1 cellular context compared by ENCODE assay signal in the genomic region with DNA sequence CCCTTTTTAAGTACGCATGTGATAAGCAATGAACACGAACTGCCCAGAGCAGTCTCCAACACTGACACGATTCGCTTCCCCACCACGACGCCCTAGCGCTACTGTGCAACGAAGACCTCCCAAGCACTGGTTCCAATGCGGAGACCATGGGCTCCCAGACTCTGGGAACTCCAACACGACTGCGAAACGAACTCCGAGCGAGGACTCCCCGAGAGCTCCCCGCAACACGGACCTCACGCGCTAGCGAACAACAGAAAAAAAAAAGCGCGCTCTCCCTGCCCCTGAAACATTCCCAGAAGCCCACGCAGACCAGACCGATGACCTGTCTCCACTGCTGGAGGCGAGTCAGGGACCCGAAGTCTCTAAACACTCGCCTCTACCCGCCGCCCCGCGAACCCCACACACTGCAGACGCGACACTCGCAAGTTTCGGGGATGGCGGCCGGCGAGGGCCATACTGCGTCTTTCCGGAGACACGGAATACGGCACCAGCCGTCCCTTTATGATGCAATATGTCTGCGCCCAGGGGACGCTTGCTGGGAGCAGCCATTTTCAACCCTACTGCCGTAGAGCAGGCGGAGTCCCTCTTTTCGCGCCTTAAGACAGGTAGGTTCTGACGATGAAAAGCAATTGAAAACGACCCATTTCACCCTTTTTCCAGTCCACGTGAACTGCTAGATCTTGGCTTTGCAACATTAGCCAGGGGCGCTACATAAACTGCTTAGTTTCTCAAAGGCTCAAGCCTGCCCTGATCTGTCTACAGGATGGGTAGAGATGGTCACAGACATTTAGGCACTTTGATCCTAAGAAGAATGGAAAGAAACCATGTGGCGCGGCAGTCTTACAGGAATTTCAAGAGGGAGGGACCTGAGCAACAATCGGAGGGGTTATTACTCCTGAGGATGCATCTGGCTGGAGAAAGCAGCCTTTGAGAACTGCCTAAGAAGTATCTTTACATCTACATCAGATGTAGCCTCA.
TF ChIP-seq lines count a peak whose summit lies in the region.

TSS of gene ZNF577 (minus strand) at position 430 of the 977 bp plus-strand sequence. CDS start 7,569 bp downstream, outside the sequence.

TF ChIP-seq in HEK293, 187 proteins besides CTCF, POLR2A, EP300 and RAD21 (continued from another document):
- TF ChIP-seq, protein P1, sequence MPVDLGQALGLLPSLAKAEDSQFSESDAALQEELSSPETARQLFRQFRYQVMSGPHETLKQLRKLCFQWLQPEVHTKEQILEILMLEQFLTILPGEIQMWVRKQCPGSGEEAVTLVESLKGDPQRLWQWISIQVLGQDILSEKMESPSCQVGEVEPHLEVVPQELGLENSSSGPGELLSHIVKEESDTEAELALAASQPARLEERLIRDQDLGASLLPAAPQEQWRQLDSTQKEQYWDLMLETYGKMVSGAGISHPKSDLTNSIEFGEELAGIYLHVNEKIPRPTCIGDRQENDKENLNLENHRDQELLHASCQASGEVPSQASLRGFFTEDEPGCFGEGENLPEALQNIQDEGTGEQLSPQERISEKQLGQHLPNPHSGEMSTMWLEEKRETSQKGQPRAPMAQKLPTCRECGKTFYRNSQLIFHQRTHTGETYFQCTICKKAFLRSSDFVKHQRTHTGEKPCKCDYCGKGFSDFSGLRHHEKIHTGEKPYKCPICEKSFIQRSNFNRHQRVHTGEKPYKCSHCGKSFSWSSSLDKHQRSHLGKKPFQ (tag by site-specific recombination; IDR thresholded peaks at IDR 0.05) = no peak
- TF ChIP-seq SCRT1 (tag by site-specific recombination; IDR thresholded peaks at IDR 0.05; ENCODE audit: borderline replicate concordance) = no peak
- no peak for TF ChIP-seq ZNF791 (tag by site-specific recombination; IDR thresholded peaks at IDR 0.05)
- TF ChIP-seq, protein P2, sequence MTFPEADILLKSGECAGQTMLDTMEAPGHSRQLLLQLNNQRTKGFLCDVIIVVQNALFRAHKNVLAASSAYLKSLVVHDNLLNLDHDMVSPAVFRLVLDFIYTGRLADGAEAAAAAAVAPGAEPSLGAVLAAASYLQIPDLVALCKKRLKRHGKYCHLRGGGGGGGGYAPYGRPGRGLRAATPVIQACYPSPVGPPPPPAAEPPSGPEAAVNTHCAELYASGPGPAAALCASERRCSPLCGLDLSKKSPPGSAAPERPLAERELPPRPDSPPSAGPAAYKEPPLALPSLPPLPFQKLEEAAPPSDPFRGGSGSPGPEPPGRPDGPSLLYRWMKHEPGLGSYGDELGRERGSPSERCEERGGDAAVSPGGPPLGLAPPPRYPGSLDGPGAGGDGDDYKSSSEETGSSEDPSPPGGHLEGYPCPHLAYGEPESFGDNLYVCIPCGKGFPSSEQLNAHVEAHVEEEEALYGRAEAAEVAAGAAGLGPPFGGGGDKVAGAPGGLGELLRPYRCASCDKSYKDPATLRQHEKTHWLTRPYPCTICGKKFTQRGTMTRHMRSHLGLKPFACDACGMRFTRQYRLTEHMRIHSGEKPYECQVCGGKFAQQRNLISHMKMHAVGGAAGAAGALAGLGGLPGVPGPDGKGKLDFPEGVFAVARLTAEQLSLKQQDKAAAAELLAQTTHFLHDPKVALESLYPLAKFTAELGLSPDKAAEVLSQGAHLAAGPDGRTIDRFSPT (tag by site-specific recombination; IDR thresholded peaks at IDR 0.05) = no peak
- no peak for TF ChIP-seq ZNF423 (tag by site-specific recombination; IDR thresholded peaks at IDR 0.05)
